ENCODE assay signal across 8 cellular contexts in the genomic region with DNA sequence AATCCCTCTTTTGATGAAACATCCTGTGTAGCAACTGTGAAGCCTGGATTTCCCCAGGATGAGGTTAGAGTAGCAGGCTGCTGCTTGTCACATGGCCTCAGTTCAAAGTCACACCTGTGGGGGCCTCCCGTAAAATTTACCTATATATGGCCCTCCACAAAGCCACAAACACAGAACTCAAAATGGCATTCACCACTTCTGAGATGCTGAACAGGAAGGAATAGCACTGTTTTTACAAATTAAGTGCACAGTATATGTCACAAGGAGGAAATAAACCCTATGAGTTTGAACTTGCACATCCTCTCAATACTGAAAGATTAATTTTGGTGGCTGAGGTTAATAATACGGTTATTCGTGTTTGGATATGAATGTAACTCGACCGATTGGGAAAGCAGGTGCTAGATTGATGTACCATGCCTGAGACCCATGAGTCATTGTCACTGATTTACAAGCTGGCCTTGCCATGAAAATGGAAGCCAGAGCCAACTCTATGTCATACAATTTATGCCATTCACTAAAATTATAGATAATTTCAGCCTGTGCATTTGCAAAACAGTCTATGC.
A peak's percentile ranks its signal among the peaks of the same experiment; 100 is the strongest.
DNase-seq lines count a peak whose midpoint lies in the region; ATAC-seq, FAIRE-seq and TF ChIP-seq lines count a peak whose summit lies in the region.

No MANE protein-coding gene starts in this region.

- TF ChIP-seq POLR2A in HepG2 (IDR thresholded peaks at IDR 0.05; ENCODE audit: insufficient read depth in 1 of 2, low read depth in 2 of 2, low read length in 2 of 2) (no peak), vagina (IDR thresholded peaks at IDR 0.05) (no peak)

- no peaks in the 10 kb centered on the region for H3K27me3 Mint-ChIP-seq in activated CD4-positive, alpha-beta memory T cell treated with anti-CD3 and anti-CD28 coated beads for 36 hours

- H2AFZ ChIP-seq in HepG2 (ENCODE audit: low read length) = no peak overlapping the region

- FAIRE-seq in HepG2 (lab: Jason Lieb, UNC) = no peak

- H3K27me3 ChIP-seq in HepG2 (ENCODE audit: control insufficient read depth in 1 of 2, insufficient read depth in 2 of 2, low read length in 2 of 2) (no peaks in the 10 kb centered on the region), vagina (no peaks in the 10 kb centered on the region)

- 87% methylated on average over 5 of the region's 5 CpGs for WGBS in HepG2 (ENCODE audit: low lambda C conversion rate)

- no peak for TF ChIP-seq RAD21 in HepG2 (CRISPR knock-in tag; IDR thresholded peaks at IDR 0.05)

- 0 out of 4 replicates have a peak, but pooled peaks of 1 of the 2 experiments have one; percentile 32 for TF ChIP-seq EP300 in HepG2 (IDR thresholded peaks at IDR 0.05; ENCODE audit: low read depth in 2 of 2, low read length in 2 of 2)
- TF ChIP-seq EP300 in HepG2 (CRISPR knock-in tag; IDR thresholded peaks at IDR 0.05; ENCODE audit: borderline replicate concordance) = no peak

- H3K27ac Mint-ChIP-seq in activated CD4-positive, alpha-beta memory T cell treated with anti-CD3 and anti-CD28 coated beads for 36 hours = peak overlapping the region; percentile 86

- TF ChIP-seq CTCF in HepG2 (CRISPR knock-in tag; IDR thresholded peaks at IDR 0.05) (no peak), vagina (IDR thresholded peaks at IDR 0.05) (no peak)

- H3K4me1 Mint-ChIP-seq in activated CD4-positive, alpha-beta memory T cell treated with anti-CD3 and anti-CD28 coated beads for 36 hours (ENCODE audit: low read depth) = peaks cover 51% of the 10 kb centered on the region

- no peaks in the 10 kb centered on the region for H3K79me2 ChIP-seq in HepG2 (ENCODE audit: insufficient read depth, low read length)

- no TSS peak for BruUV-seq in HepG2 (replicated peaks; lab: Mats Ljungman, UMichigan)

- intact Hi-C loops in activated CD4-positive, alpha-beta memory T cell treated with anti-CD3 and anti-CD28 coated beads for 36 hours (cut with micrococcal nuclease) = loop anchor here (1.0 to 5.0 kb wide), 11 partner anchors 11 to 935 kb away; a partner anchor contains a TSS
- intact Hi-C loops in HepG2 (cut with micrococcal nuclease; ENCODE audit: unreplicated experiment) (no loop called here), vagina (cut with DNase I) (no loop called here), head of caudate nucleus (cut with DNase I) (no loop called here)

- peak overlapping the region; percentile 20 for H3K4me3 Mint-ChIP-seq in activated CD4-positive, alpha-beta memory T cell treated with anti-CD3 and anti-CD28 coated beads for 36 hours

- no peak overlapping the region for H3K4me3 ChIP-seq in HepG2 (replicated peaks in 1 of 3; ENCODE audit: insufficient read depth in 1 of 3, low read depth in 2 of 3, low read length in 3 of 3)
- H3K4me3 ChIP-seq in vagina = no peak overlapping the region

- peaks cover 4% of the 10 kb centered on the region for H3K9me3 Mint-ChIP-seq in activated CD4-positive, alpha-beta memory T cell treated with anti-CD3 and anti-CD28 coated beads for 36 hours

- POLR2A ChIA-PET in activated CD4-positive, alpha-beta memory T cell treated with anti-CD3 and anti-CD28 coated beads for 36 hours (lab: Charles Lee) = interaction anchor here (0.6 to 1.4 kb wide), 4 partner anchors 13 to 69 kb away, joined by 3 to 4 read pairs (median 3); no protein-coding TSS in a partner anchor
- POLR2A ChIA-PET in HepG2 (lab: Yijun Ruan, JAX) = interaction anchor here (4.1 kb wide), 1 partner anchor 49 kb away, joined by 62 read pairs; no protein-coding TSS in a partner anchor

- H3K9me3 ChIP-seq in HepG2 (ENCODE audit: low read length) (no peaks in the 10 kb centered on the region), vagina (no peaks in the 10 kb centered on the region)

- peak; percentile 27 for DNase-seq in GM19238 (ENCODE audit: insufficient read length, low spot score)
- DNase-seq in activated CD4-positive, alpha-beta memory T cell treated with anti-CD3 and anti-CD28 coated beads for 36 hours = peak; percentile 86
- no peak for DNase-seq in HepG2 (ENCODE audit: low spot score)
- no peak for DNase-seq in vagina (ENCODE audit: extremely low spot score in 2 of 2)
- no peak for DNase-seq in putamen (ENCODE audit: low spot score)
- DNase-seq in head of caudate nucleus = no peak
- no peak for DNase-seq in NCI-H774 (lab: John Stamatoyannopoulos, UW)

- no peak overlapping the region for H3K27ac ChIP-seq in HepG2 (ENCODE audit: extremely low read length, insufficient read depth, low read length)
- H3K27ac ChIP-seq in vagina = peak overlapping the region; percentile 47

- no peaks in the 10 kb centered on the region for H3K36me3 Mint-ChIP-seq in activated CD4-positive, alpha-beta memory T cell treated with anti-CD3 and anti-CD28 coated beads for 36 hours

- peak; percentile 95 for ATAC-seq in HG03108 (IDR thresholded peaks at IDR 0.05; ENCODE audit: unreplicated experiment)
- ATAC-seq in HepG2 = no peak

- no peaks in the 10 kb centered on the region for H4K20me1 ChIP-seq in HepG2 (ENCODE audit: insufficient read depth, low read length)

- H3K36me3 ChIP-seq in HepG2 (replicated peaks in 1 of 2; ENCODE audit: control insufficient read depth in 1 of 2, insufficient read depth in 2 of 2, low read length in 2 of 2) (no peaks in the 10 kb centered on the region), vagina (no peaks in the 10 kb centered on the region)

- H3K4me2 ChIP-seq in HepG2 (ENCODE audit: low read depth, low read length) = no peak overlapping the region

- H3K9ac ChIP-seq in HepG2 (ENCODE audit: insufficient read depth, low read depth, low read length) = no peak overlapping the region

- H3K4me1 ChIP-seq in HepG2 (ENCODE audit: insufficient read depth, low read length) = peaks cover 59% of the 10 kb centered on the region
- peaks cover 40% of the 10 kb centered on the region for H3K4me1 ChIP-seq in vagina

- CTCF ChIA-PET in activated CD4-positive, alpha-beta memory T cell treated with anti-CD3 and anti-CD28 coated beads for 36 hours (lab: Charles Lee) = interaction anchor here (0.7 to 0.9 kb wide), 2 partner anchors 69 to 81 kb away, joined by 3 read pairs; no protein-coding TSS in a partner anchor
- CTCF ChIA-PET in HepG2 (lab: Yijun Ruan, JAX; ENCODE audit: low intra/inter-chr PET ratio, low total read pairs) = no interaction called here

- in situ Hi-C loops in HepG2 (cut with HindIII; ENCODE audit: extremely low pct_ligation_motif_present, low pct_unique_long_range_greater_than_20kb) = loop anchor here (5.0 kb wide), 1 partner anchor 65 kb away; no protein-coding TSS in a partner anchor

TF ChIP-seq in HepG2, 621 proteins besides CTCF, POLR2A, EP300 and RAD21 (continues in another document):
- TF ChIP-seq, protein P1, sequence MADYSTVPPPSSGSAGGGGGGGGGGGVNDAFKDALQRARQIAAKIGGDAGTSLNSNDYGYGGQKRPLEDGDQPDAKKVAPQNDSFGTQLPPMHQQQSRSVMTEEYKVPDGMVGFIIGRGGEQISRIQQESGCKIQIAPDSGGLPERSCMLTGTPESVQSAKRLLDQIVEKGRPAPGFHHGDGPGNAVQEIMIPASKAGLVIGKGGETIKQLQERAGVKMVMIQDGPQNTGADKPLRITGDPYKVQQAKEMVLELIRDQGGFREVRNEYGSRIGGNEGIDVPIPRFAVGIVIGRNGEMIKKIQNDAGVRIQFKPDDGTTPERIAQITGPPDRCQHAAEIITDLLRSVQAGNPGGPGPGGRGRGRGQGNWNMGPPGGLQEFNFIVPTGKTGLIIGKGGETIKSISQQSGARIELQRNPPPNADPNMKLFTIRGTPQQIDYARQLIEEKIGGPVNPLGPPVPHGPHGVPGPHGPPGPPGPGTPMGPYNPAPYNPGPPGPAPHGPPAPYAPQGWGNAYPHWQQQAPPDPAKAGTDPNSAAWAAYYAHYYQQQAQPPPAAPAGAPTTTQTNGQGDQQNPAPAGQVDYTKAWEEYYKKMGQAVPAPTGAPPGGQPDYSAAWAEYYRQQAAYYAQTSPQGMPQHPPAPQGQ (CRISPR knock-in tag; IDR thresholded peaks at IDR 0.05; ENCODE audit: borderline replicate concordance) = no peak
- no peak for TF ChIP-seq ZNF292 (CRISPR knock-in tag; IDR thresholded peaks at IDR 0.05; ENCODE audit: borderline replicate concordance, low read depth)
- TF ChIP-seq, protein P2, sequence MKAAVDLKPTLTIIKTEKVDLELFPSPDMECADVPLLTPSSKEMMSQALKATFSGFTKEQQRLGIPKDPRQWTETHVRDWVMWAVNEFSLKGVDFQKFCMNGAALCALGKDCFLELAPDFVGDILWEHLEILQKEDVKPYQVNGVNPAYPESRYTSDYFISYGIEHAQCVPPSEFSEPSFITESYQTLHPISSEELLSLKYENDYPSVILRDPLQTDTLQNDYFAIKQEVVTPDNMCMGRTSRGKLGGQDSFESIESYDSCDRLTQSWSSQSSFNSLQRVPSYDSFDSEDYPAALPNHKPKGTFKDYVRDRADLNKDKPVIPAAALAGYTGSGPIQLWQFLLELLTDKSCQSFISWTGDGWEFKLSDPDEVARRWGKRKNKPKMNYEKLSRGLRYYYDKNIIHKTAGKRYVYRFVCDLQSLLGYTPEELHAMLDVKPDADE (CRISPR knock-in tag; IDR thresholded peaks at IDR 0.05) = no peak
- 0 out of 2 replicates have a peak, but pooled peaks have one; percentile 45 for TF ChIP-seq NFKBIZ (CRISPR knock-in tag; IDR thresholded peaks at IDR 0.05)
- TF ChIP-seq SOX6 (IDR thresholded peaks at IDR 0.05) = no peak
- TF ChIP-seq SOX6 (CRISPR knock-in tag; IDR thresholded peaks at IDR 0.05) = peak; percentile 20; the same call in 1 of the 2 replicates
- TF ChIP-seq TCF7 (IDR thresholded peaks at IDR 0.05; ENCODE audit: low read depth) = 0 out of 2 replicates have a peak, but pooled peaks have one; percentile 8
- no peak for TF ChIP-seq ZNF816 (CRISPR knock-in tag; IDR thresholded peaks at IDR 0.05; ENCODE audit: borderline replicate concordance)
- no peak for TF ChIP-seq DNMT1 (CRISPR knock-in tag; IDR thresholded peaks at IDR 0.05)
- TF ChIP-seq BCL6 (CRISPR knock-in tag; IDR thresholded peaks at IDR 0.05) = no peak
- TF ChIP-seq, protein P3, sequence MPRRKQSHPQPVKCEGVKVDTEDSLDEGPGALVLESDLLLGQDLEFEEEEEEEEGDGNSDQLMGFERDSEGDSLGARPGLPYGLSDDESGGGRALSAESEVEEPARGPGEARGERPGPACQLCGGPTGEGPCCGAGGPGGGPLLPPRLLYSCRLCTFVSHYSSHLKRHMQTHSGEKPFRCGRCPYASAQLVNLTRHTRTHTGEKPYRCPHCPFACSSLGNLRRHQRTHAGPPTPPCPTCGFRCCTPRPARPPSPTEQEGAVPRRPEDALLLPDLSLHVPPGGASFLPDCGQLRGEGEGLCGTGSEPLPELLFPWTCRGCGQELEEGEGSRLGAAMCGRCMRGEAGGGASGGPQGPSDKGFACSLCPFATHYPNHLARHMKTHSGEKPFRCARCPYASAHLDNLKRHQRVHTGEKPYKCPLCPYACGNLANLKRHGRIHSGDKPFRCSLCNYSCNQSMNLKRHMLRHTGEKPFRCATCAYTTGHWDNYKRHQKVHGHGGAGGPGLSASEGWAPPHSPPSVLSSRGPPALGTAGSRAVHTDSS (CRISPR knock-in tag; conservative IDR thresholded peaks at IDR 0.05) = no peak
- TF ChIP-seq FOXK2 (IDR thresholded peaks at IDR 0.05) = no peak
- TF ChIP-seq ZKSCAN8 (CRISPR knock-in tag; IDR thresholded peaks at IDR 0.05; ENCODE audit: borderline replicate concordance) = 0 out of 2 replicates have a peak, but pooled peaks have one; percentile 11

Comparison
In these comparisons a context has a peak if more than half of its experiments do, and no peak if none do; other contexts are left out.
1. DNase-seq: peak in GM19238 (single experiment) and activated CD4-positive, alpha-beta memory T cell treated with anti-CD3 and anti-CD28 coated beads for 36 hours (single experiment); none in HepG2 (single experiment), vagina (0 of 2), putamen (single experiment), head of caudate nucleus (0 of 42) and NCI-H774 (single experiment).